ENCODE assay signal across 25 cellular contexts in genomic region chr16:46785076-46785845, GRCh38. TPM values are rescaled to one million over a fixed set of nuclear protein-coding genes. Genes with fewer than 3 reads are reported as not detected.
DNase-seq lines count a peak whose midpoint lies in the region; ATAC-seq and TF ChIP-seq lines count a peak whose summit lies in the region.
"Had no signal": no experiment of that assay in that cellular context is flagged by ENCODE, and none has a peak within 500 bp of the region (broad histone marks: within the 10 kb centered on the region; RNA-seq: fewer than 3 reads in every experiment).

No MANE protein-coding gene starts in this region.

- H3K27me3 ChIP-seq in mammary epithelial cell (ENCODE audit: insufficient read depth, low read length) (no peaks in the 10 kb centered on the region), breast epithelium (no peaks in the 10 kb centered on the region), SJSA1 (replicated peaks) (no peaks in the 10 kb centered on the region), iPS-20b (ENCODE audit: insufficient read depth, low read length) (no peaks in the 10 kb centered on the region), trophoblast cell (ENCODE audit: insufficient read depth, low read length) (no peaks in the 10 kb centered on the region)
- H3K27me3 ChIP-seq: foreskin keratinocyte, MG63 had no signal

- DNase-seq in mammary epithelial cell (no peak), breast epithelium (ENCODE audit: low spot score in 2 of 2) (no peak), SJSA1 (ENCODE audit: low read depth in 1 of 2, low spot score in 2 of 2) (peak in 1 of 2 experiments; percentile 79), trophoblast cell (no peak), foreskin fibroblast (no peak), C1 segment of cervical spinal cord (lab: John Stamatoyannopoulos, UW) (no peak)
- DNase-seq: activated CD8-positive, alpha-beta T cell treated with anti-CD3 and anti-CD28 coated beads for 36 hours; activated naive CD4-positive, alpha-beta T cell treated with anti-CD3 and anti-CD28 coated beads, Interleukin-2, amount 50 U/mL, for 16 hours; CD4-positive, alpha-beta T cell; DMS 273 treated with DMSO at 0.1 percent for 48 hours; effector memory CD8-positive, alpha-beta T cell; KG1; MG63; NCI-H1417 treated with DMSO at 0.1 percent for 48 hours; NCI-H2081 treated with DMSO at 0.1 percent for 48 hours; NCI-H345; NCI-H748 treated with DMSO at 0.1 percent for 48 hours had no signal

- no peaks in the 10 kb centered on the region for H3K36me3 ChIP-seq in mammary epithelial cell (ENCODE audit: insufficient read depth, low read length)
- no peaks in the 10 kb centered on the region for H3K36me3 ChIP-seq in breast epithelium
- no peaks in the 10 kb centered on the region for H3K36me3 ChIP-seq in SJSA1
- no peaks in the 10 kb centered on the region for H3K36me3 ChIP-seq in iPS-20b (ENCODE audit: insufficient read depth, low read depth, low read length)
- H3K36me3 ChIP-seq in trophoblast cell (ENCODE audit: control insufficient read depth in 1 of 2, insufficient read depth in 2 of 2, low read length in 2 of 2): peaks cover 0 to 1% of the 10 kb centered on the region in 2 experiments
- H3K36me3 ChIP-seq: MG63 had no signal

- H4K12ac ChIP-seq in trophoblast cell (ENCODE audit: low read depth, low read length): no peak overlapping the region

- BruUV-seq in mammary epithelial cell (replicated peaks; lab: Mats Ljungman, UMichigan): no TSS peak

- H3K79me2 ChIP-seq in mammary epithelial cell (ENCODE audit: insufficient read depth, low read length) (no peaks in the 10 kb centered on the region), trophoblast cell (ENCODE audit: control insufficient read depth, insufficient read depth, low read length, poor library complexity) (peaks cover 4% of the 10 kb centered on the region)

- H3K14ac ChIP-seq in trophoblast cell (ENCODE audit: low read length): peak overlapping the region; percentile 41

- H2AK5ac ChIP-seq in trophoblast cell (ENCODE audit: low read length): peak overlapping the region; percentile 44

- peak overlapping the region; percentile 84 for H4K91ac ChIP-seq in trophoblast cell (ENCODE audit: low read depth, low read length)

- peak overlapping the region; percentile 30 for H4K8ac ChIP-seq in trophoblast cell (ENCODE audit: low read depth, low read length)

- H3K27ac ChIP-seq in mammary epithelial cell (ENCODE audit: insufficient read depth, low read depth, low read length): no peak overlapping the region
- no peak overlapping the region for H3K27ac ChIP-seq in breast epithelium
- peak overlapping the region; percentile 92 for H3K27ac ChIP-seq in SJSA1
- H3K27ac ChIP-seq in iPS-20b (ENCODE audit: low read length): no peak overlapping the region
- peak overlapping the region; percentile 86 for H3K27ac ChIP-seq in trophoblast cell (ENCODE audit: low read depth, low read length)
- H3K27ac ChIP-seq: 22Rv1, coronary artery, foreskin keratinocyte had no signal

- H2BK5ac ChIP-seq in trophoblast cell (ENCODE audit: low read depth, low read length, poor library complexity): peak overlapping the region; percentile 88

- dilution Hi-C loops in mammary epithelial cell (cut with HindIII; ENCODE audit: low sequenced_read_pairs): no loop called here

- no peaks in the 10 kb centered on the region for H4K20me1 ChIP-seq in mammary epithelial cell (ENCODE audit: insufficient read depth, low read length)

- ATAC-seq in GM19324 (IDR thresholded peaks at IDR 0.05; ENCODE audit: low FRiP score, unreplicated experiment): no peak
- ATAC-seq: activated CD8-positive, alpha-beta T cell treated with anti-CD3 and anti-CD28 coated beads for 36 hours; activated T-helper 17 cell treated with anti-CD3 and anti-CD28 coated beads, Interleukin-2, amount 50 U/mL, for 72 hours; effector memory CD8-positive, alpha-beta T cell; esophagus mucosa; foreskin keratinocyte had no signal

- CTCF ChIA-PET in mammary epithelial cell (lab: Charles Lee; ENCODE audit: low non-redundant PET): no interaction called here

- H3K23ac ChIP-seq in trophoblast cell (ENCODE audit: low read length): no peak overlapping the region

- no peak for TF ChIP-seq POLR2A in breast epithelium (IDR thresholded peaks at IDR 0.05)

- H3K4me1 ChIP-seq in mammary epithelial cell (ENCODE audit: insufficient read depth, low read length) (peaks cover 9% of the 10 kb centered on the region), breast epithelium (no peaks in the 10 kb centered on the region), SJSA1 (replicated peaks) (peaks cover 35% of the 10 kb centered on the region), iPS-20b (ENCODE audit: insufficient read depth, low read length) (peaks cover 25% of the 10 kb centered on the region), trophoblast cell (ENCODE audit: control insufficient read depth in 1 of 2, insufficient read depth in 2 of 2, low read length in 2 of 2) (peaks cover 13 to 19% of the 10 kb centered on the region in 2 experiments)
- H3K4me1 ChIP-seq: foreskin keratinocyte had no signal

- no peak overlapping the region for H3K9ac ChIP-seq in mammary epithelial cell (ENCODE audit: insufficient read depth, low read length)
- H3K9ac ChIP-seq in iPS-20b (ENCODE audit: low read depth, low read length): peak overlapping the region; percentile 19; the same call in 1 of the 2 replicates
- H3K9ac ChIP-seq in trophoblast cell (ENCODE audit: low read length): no peak overlapping the region

- H3K4ac ChIP-seq in trophoblast cell (ENCODE audit: low read depth, low read length): peak overlapping the region; percentile 56

- intact Hi-C loops in mammary epithelial cell (cut with micrococcal nuclease): no loop called here
- intact Hi-C loops in breast epithelium (cut with DNase I; ENCODE audit: low total_unique reads): no loop called here

- 67% methylated on average over 3 of the region's 3 CpGs for WGBS in mammary epithelial cell (ENCODE audit: low coverage, missing lambda C conversion rate)
- WGBS in trophoblast cell (ENCODE audit: extremely low coverage, insufficient coverage, insufficient read length): no CpG with 5 or more reads among the region's 3 CpGs

- H3K79me1 ChIP-seq in trophoblast cell (ENCODE audit: low read length): peaks cover 28% of the 10 kb centered on the region

- peak overlapping the region; percentile 13 for H2BK12ac ChIP-seq in trophoblast cell (ENCODE audit: low read length)

- in situ Hi-C loops in mammary epithelial cell (cut with MboI; ENCODE audit: low sequenced_read_pairs in 2 of 2): no loop called here

- H2BK120ac ChIP-seq in trophoblast cell (ENCODE audit: insufficient read depth, low read length, poor library complexity): peak overlapping the region; percentile 78

- TF ChIP-seq CTCF in mammary epithelial cell (conservative IDR thresholded peaks at IDR 0.05 in 1 of 2, IDR thresholded peaks at IDR 0.05 in 1 of 2; ENCODE audit: extremely low read depth in 1 of 2, insufficient read depth in 1 of 2, low read depth in 1 of 2, low read length in 2 of 2) (no peak), breast epithelium (IDR thresholded peaks at IDR 0.05) (no peak), foreskin fibroblast (IDR thresholded peaks at IDR 0.05; ENCODE audit: low read depth, low read length) (no peak)

- no peak overlapping the region for H3K4me2 ChIP-seq in mammary epithelial cell (ENCODE audit: insufficient read depth, low read depth, low read length)
- H3K4me2 ChIP-seq in trophoblast cell (ENCODE audit: low read length): peak overlapping the region; percentile 8

- H3K9me3 ChIP-seq in mammary epithelial cell (replicated peaks; ENCODE audit: insufficient read depth, low read length) (no peaks in the 10 kb centered on the region), breast epithelium (peaks cover 4 to 6% of the 10 kb centered on the region in 2 donors), SJSA1 (replicated peaks) (no peaks in the 10 kb centered on the region), iPS-20b (ENCODE audit: insufficient read depth, low read depth, low read length) (no peaks in the 10 kb centered on the region), trophoblast cell (ENCODE audit: insufficient read depth, low read depth, low read length) (peaks cover 2% of the 10 kb centered on the region)

- H3K4me3 ChIP-seq in mammary epithelial cell (replicated peaks in 1 of 3; ENCODE audit: insufficient read depth in 1 of 3, low read depth in 2 of 3, low read length in 3 of 3): no peak overlapping the region
- H3K4me3 ChIP-seq in breast epithelium: no peak overlapping the region
- no peak overlapping the region for H3K4me3 ChIP-seq in SJSA1
- H3K4me3 ChIP-seq in iPS-20b (ENCODE audit: low read length): no peak overlapping the region
- H3K4me3 ChIP-seq in trophoblast cell (ENCODE audit: low read depth, low read length): no peak overlapping the region
- no peak overlapping the region for H3K4me3 ChIP-seq in foreskin fibroblast (ENCODE audit: low read depth in 1 of 2, low read length in 2 of 2)
- H3K4me3 ChIP-seq: coronary artery, MG63 had no signal

- H3K18ac ChIP-seq in trophoblast cell (ENCODE audit: low read length): peak overlapping the region; percentile 56

- peak overlapping the region; percentile 24 for H2AFZ ChIP-seq in mammary epithelial cell (ENCODE audit: low read depth, low read length)
- no peak overlapping the region for H2AFZ ChIP-seq in trophoblast cell (ENCODE audit: insufficient read depth, low read length, poor library complexity)

RNA-seq across cellular contexts. Expression of gene MYLK3, which starts 37.1 kb away (rescaled TPM):
- total RNA-seq in mammary epithelial cell (under 1 TPM; 0.17 to 0.40 TPM), breast epithelium (under 1 TPM in 2 of 3 donors, not detected in 1; 0.48 to 0.59 TPM)
- polyA plus RNA-seq in mammary epithelial cell: 0.01 TPM
- polyA minus RNA-seq in mammary epithelial cell: not detected
- total RNA-seq in SJSA1 (2014; rRNA removed; shearing (Covaris generic)): 0.13 TPM in 1 of 2 replicates, not detected in the other
- 1.8 and 2.2 TPM in 2 replicates for polyA plus RNA-seq in trophoblast cell (2013)
- total RNA-seq: RPMI7951 had no signal
- polyA plus RNA-seq: foreskin keratinocyte had no signal

RNA-seq across cellular contexts. Expression of gene C16orf87, which starts 45.7 kb away (rescaled TPM):
- total RNA-seq in mammary epithelial cell: 10 to 100 TPM in 1 of 2 donors, 1 to 10 TPM in 1; 8.0 to 12.3 TPM
- polyA plus RNA-seq in mammary epithelial cell: 3.5 TPM
- 4.4 TPM for polyA minus RNA-seq in mammary epithelial cell
- total RNA-seq in breast epithelium: 1 to 10 TPM; 3.6 to 7.6 (median 5.9) TPM
- total RNA-seq in SJSA1 (2014; rRNA removed; shearing (Covaris generic)): 33.9 and 37.2 TPM in 2 replicates
- polyA plus RNA-seq in trophoblast cell (2013): 30.3 and 33.4 TPM in 2 replicates

Comparison
In these comparisons a context has a peak if more than half of its experiments do, and no peak if none do; other contexts are left out.
1. H3K27ac ChIP-seq: peak in SJSA1 (single experiment) and trophoblast cell (single experiment); none in mammary epithelial cell (single experiment), breast epithelium (0 of 2) and iPS-20b (single experiment).